ENCODE assay signal across 8 cellular contexts in genomic region chr10:7408003-7408493, GRCh38. TPM values are rescaled to one million over a fixed set of nuclear protein-coding genes. Genes with fewer than 3 reads are reported as not detected.
DNase-seq lines count a peak whose midpoint lies in the region; ATAC-seq, FAIRE-seq and TF ChIP-seq lines count a peak whose summit lies in the region.

No MANE protein-coding gene starts in this region.

- WGBS in pancreas, 2 donors: 1 to 3% methylated on average over 39 to 41 of the region's 41 CpGs

- ATAC-seq in HG03460 (IDR thresholded peaks at IDR 0.05; ENCODE audit: unreplicated experiment): peak; percentile 16
- ATAC-seq in pancreas: peak in 3 of 4 donors; percentile 6 to 9 (median 7)

- no peak for FAIRE-seq in pancreas (lab: Jason Lieb, UNC)

- intact Hi-C loops in head of caudate nucleus (cut with DNase I): loop anchor here (2.0 to 10.0 kb wide), 2 partner anchors 149 to 283 kb away; no protein-coding TSS in a partner anchor
- intact Hi-C loops in pancreas (cut with DNase I): loop anchor here in 1 of 3 donors (10.0 kb wide), 1 partner anchor 143 kb away; no protein-coding TSS in a partner anchor

- peak overlapping the region; percentile 98 for H3K4me3 ChIP-seq in GM08714 (ENCODE audit: low read length)
- H3K4me3 ChIP-seq in pancreas: peak overlapping the region; percentile 23 to 60 (median 48)

- TF ChIP-seq CTCF in pancreas (IDR thresholded peaks at IDR 0.05): no peak

- H3K27me3 ChIP-seq in pancreas: peaks cover 0 to 14% (median 8%) of the 10 kb centered on the region in 4 donors

- peak overlapping the region in 2 of 4 donors; percentile 39 to 61 for H3K27ac ChIP-seq in pancreas

- H3K36me3 ChIP-seq in pancreas: no peaks in the 10 kb centered on the region

- H3K4me1 ChIP-seq in pancreas: peaks cover 0 to 6% (median 4%) of the 10 kb centered on the region in 3 donors

- peak; percentile 21 for DNase-seq in activated T-helper 9 cell treated with anti-CD3 and anti-CD28 coated beads, Interleukin-2, amount 50 U/mL, for 16 hours (ENCODE audit: low read depth)
- DNase-seq in head of caudate nucleus (peak in 38 of 42 donors; percentile 16 to 71 (median 50)), pancreas (peak in 5 of 6 donors; percentile 11 to 77 (median 44)), A172 (ENCODE audit: low spot score) (no peak), DMS 273 (lab: John Stamatoyannopoulos, UW; ENCODE audit: unreplicated experiment) (no peak), NCI-H526 (lab: John Stamatoyannopoulos, UW) (no peak)

- H3K9me3 ChIP-seq in pancreas: no peaks in the 10 kb centered on the region

RNA-seq across cellular contexts. Expression of gene SFMBT2, which starts 2.8 kb away (rescaled TPM):
- total RNA-seq in pancreas: 1 to 10 TPM in 4 of 6 donors, under 1 TPM in 2; 0.79 to 9.4 (median 2.5) TPM
- 1 to 10 TPM in 1 of 2 donors, under 1 TPM in 1; 0.65 to 1.3 TPM for polyA plus RNA-seq in pancreas
- total RNA-seq in A172 (2014; rRNA removed; shearing (Covaris generic)): 0.57 and 0.96 TPM in 2 replicates

Comparison
In these comparisons a context has a peak if more than half of its experiments do, and no peak if none do; other contexts are left out.
1. DNase-seq: peak in activated T-helper 9 cell treated with anti-CD3 and anti-CD28 coated beads, Interleukin-2, amount 50 U/mL, for 16 hours (single experiment), head of caudate nucleus (38 of 42) and pancreas (5 of 6); none in A172 (single experiment), DMS 273 (single experiment) and NCI-H526 (0 of 2).